Comparison of ENCODE assay signal across 8 cellular contexts in the genomic region with DNA sequence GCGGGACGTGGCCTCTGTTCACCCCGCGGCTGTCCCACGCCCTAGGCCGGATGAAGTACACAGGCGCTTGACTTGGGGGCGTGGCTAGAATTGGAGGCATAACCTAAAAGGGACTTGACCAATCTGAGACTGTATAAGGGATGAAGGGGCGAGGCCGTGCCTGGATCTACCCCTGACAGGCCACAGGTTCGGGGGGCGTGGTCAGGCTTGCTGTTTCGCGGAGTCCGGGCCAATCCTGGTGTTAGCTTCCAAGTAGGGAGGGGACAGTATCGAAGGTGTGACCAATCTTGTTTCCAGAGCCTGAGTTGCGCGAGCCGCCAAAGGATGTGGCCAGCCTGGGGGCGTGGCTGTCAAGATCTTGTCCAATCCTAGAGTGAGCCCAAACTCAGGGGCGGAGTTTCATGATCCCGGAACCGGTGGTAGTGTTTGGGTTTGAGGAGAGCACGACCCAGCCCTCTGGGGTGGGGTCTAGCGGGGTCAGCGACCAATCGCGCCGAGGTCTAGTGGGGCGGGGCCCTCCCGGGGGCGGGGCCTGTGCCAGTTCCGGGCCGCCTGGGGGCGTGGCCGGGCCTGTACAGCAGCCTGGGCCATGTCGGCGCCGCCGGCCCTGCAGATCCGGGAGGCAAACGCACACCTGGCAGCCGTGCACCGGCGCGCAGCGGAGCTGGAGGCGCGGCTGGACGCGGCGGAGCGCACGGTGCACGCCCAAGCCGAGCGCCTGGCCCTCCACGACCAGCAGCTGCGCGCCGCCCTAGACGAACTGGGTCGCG. TPM values are rescaled to one million over a fixed set of nuclear protein-coding genes. Genes with fewer than 3 reads are reported as not detected.
DNase-seq lines count a peak whose midpoint lies in the region; ATAC-seq and TF ChIP-seq lines count a peak whose summit lies in the region.

A gene with protein sequence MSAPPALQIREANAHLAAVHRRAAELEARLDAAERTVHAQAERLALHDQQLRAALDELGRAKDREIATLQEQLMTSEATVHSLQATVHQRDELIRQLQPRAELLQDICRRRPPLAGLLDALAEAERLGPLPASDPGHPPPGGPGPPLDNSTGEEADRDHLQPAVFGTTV (plus strand): TSS at position 571 of the 770 bp plus-strand sequence. CDS start 19 bp downstream, at position 590.

- TF ChIP-seq CTCF in GM12864 (IDR thresholded peaks at IDR 0.05; ENCODE audit: low read depth, low read length, missing control alignments) (no peak), osteocyte (IDR thresholded peaks at IDR 0.05) (no peak)

- no peaks in the 10 kb centered on the region for H3K27me3 ChIP-seq in thymus (ENCODE audit: control insufficient read depth, insufficient read depth)

- peaks cover 10% of the 10 kb centered on the region for H3K36me3 Mint-ChIP-seq in osteocyte (ENCODE audit: unreplicated experiment)

- intact Hi-C loops in Right ventricle myocardium inferior (cut with DNase I) = loop anchor here (1.0 to 5.0 kb wide), 3 partner anchors 43 to 469 kb away; no protein-coding TSS in a partner anchor

- H3K27me3 Mint-ChIP-seq in osteocyte (ENCODE audit: unreplicated experiment) = no peaks in the 10 kb centered on the region

- peak; percentile 75 for ATAC-seq in HG02678 (IDR thresholded peaks at IDR 0.05; ENCODE audit: unreplicated experiment)
- peak; percentile 87 for ATAC-seq in Right ventricle myocardium inferior

- DNase-seq in GM12864 (ENCODE audit: low read depth) (peak; percentile 100), NCI-H1105 treated with DMSO at 0.1 percent for 48 hours (lab: John Stamatoyannopoulos, UW) (peak; percentile 100), SKM-1 treated with dmso at 0.1 percent for 144 hours (lab: John Stamatoyannopoulos, UW; ENCODE audit: unreplicated experiment) (peak; percentile 100), Right ventricle myocardium inferior (ENCODE audit: missing footprints) (peak; percentile 100), osteocyte (ENCODE audit: extremely low spot score, unreplicated experiment) (peak; percentile 100)
- peak; percentile 100 for DNase-seq in activated naive CD8-positive, alpha-beta T cell treated with anti-CD3 and anti-CD28 coated beads, Interleukin-2, amount 50 U/mL, for 16 hours (ENCODE audit: low read depth, low spot score)

- H3K4me1 ChIP-seq in thymus (ENCODE audit: control insufficient read depth, insufficient read depth, low read length) = peaks cover 16% of the 10 kb centered on the region

- H3K4me3 Mint-ChIP-seq in osteocyte (ENCODE audit: unreplicated experiment) = peak within 1 kb of the TSS; percentile 94

- H3K27ac Mint-ChIP-seq in osteocyte (ENCODE audit: unreplicated experiment) = peak within 1 kb of the TSS; percentile 99

- under 1% methylated on average over 64 of the region's 64 CpGs for WGBS in thymus

- peaks cover 23% of the 10 kb centered on the region for H3K4me1 Mint-ChIP-seq in osteocyte (ENCODE audit: unreplicated experiment)

- no peaks in the 10 kb centered on the region for H3K9me3 ChIP-seq in thymus (ENCODE audit: control insufficient read depth)

- H3K27ac ChIP-seq in thymus (ENCODE audit: low read depth) = peak within 1 kb of the TSS; percentile 95

- H3K36me3 ChIP-seq in thymus (ENCODE audit: control insufficient read depth, insufficient read depth) = peaks cover 16% of the 10 kb centered on the region

- H3K4me3 ChIP-seq in GM12864 (ENCODE audit: low read depth, low read length) = peak within 1 kb of the TSS; percentile 95
- peak within 1 kb of the TSS; percentile 88 for H3K4me3 ChIP-seq in thymus (ENCODE audit: low read length)

- no peaks in the 10 kb centered on the region for H3K9me3 Mint-ChIP-seq in osteocyte (ENCODE audit: unreplicated experiment)

RNA-seq across cellular contexts. Expression of the gene that starts here (rescaled TPM):
- total RNA-seq in Right ventricle myocardium inferior (1.6 TPM), osteocyte (10.0 and 10.7 TPM in 2 replicates)
- polyA plus RNA-seq in thymus = 10.8 TPM

Comparison
In these comparisons a context has a peak if more than half of its experiments do, and no peak if none do; other contexts are left out.
1. Peak in every context shown above with its lines: DNase-seq, ATAC-seq, H3K4me3 ChIP-seq and H3K27ac ChIP-seq.